1 cellular context compared by ENCODE assay signal in the genomic region with DNA sequence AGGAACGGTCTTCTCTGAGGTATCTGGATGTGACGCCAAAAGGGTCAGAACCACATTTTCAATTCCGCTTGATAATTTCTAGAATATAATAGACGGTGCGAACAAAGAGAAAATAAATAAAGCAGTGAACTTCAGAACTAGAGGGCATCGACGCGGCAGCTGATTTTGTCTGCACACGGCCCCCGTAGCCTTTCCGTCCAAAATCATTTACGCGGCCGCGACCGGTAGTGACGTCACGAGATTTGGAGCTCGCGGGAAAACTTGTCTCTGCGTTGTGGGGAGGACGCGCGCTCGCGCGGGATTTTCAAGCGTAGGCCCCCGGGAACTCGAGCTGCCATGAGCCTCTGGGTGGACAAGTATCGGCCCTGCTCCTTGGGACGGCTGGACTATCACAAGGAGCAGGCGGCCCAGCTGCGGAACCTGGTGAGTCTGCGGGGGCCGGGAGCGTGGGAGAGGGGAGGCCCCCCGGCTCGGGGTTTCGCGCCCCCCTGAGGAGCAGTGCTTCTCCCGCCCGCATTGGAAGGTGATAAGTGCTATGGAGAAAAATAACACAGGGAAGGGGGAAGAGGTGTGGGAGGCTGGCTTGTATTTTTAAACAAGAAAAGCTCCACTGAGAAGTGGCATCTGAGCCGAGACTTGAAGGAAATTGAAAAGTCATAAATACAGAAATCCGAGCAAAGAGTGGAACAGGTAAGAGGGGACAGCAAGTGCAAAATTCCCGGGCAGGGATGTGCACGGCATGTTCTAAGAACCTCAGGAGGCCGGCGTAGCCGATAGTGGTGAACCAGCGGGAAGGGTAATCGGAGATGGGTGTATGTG.
TF ChIP-seq lines count a peak whose summit lies in the region.

A gene with protein sequence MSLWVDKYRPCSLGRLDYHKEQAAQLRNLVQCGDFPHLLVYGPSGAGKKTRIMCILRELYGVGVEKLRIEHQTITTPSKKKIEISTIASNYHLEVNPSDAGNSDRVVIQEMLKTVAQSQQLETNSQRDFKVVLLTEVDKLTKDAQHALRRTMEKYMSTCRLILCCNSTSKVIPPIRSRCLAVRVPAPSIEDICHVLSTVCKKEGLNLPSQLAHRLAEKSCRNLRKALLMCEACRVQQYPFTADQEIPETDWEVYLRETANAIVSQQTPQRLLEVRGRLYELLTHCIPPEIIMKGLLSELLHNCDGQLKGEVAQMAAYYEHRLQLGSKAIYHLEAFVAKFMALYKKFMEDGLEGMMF (plus strand): TSS at position 307 of the 819 bp plus-strand sequence. CDS start 30 bp downstream, at position 337.

TF ChIP-seq in HEK293, 187 proteins besides CTCF, POLR2A, EP300 and RAD21 (continued from another document and continues in another):
- no peak for TF ChIP-seq ZNF26 (tag by site-specific recombination; IDR thresholded peaks at IDR 0.05)
- TF ChIP-seq ZNF112 (tag by site-specific recombination; IDR thresholded peaks at IDR 0.05): no peak
- TF ChIP-seq ZNF610 (tag by site-specific recombination; IDR thresholded peaks at IDR 0.05; ENCODE audit: borderline replicate concordance): no peak
- no peak for TF ChIP-seq ZNF571 (tag by site-specific recombination; IDR thresholded peaks at IDR 0.05)
- no peak for TF ChIP-seq KLF1 (tag by site-specific recombination; IDR thresholded peaks at IDR 0.05)
- TF ChIP-seq ZNF174 (tag by site-specific recombination; IDR thresholded peaks at IDR 0.05): no peak
- TF ChIP-seq ZFP37 (tag by site-specific recombination; IDR thresholded peaks at IDR 0.05): peak; percentile 95
- TF ChIP-seq ZNF423 (tag by site-specific recombination; IDR thresholded peaks at IDR 0.05): peak; percentile 70; the same call in 1 of the 2 replicates
- TF ChIP-seq ZBTB7A (tag by site-specific recombination; IDR thresholded peaks at IDR 0.05; ENCODE audit: low read depth): no peak
- TF ChIP-seq BCL11B (tag by site-specific recombination; IDR thresholded peaks at IDR 0.05; ENCODE audit: low read depth): no peak
- TF ChIP-seq SALL2 (tag by site-specific recombination; IDR thresholded peaks at IDR 0.05; ENCODE audit: borderline replicate concordance): no peak
- peak; percentile 69; the same call in 1 of the 2 replicates for TF ChIP-seq ZNF777 (tag by site-specific recombination; IDR thresholded peaks at IDR 0.05; ENCODE audit: borderline replicate concordance)
- no peak for TF ChIP-seq ZNF707 (tag by site-specific recombination; IDR thresholded peaks at IDR 0.05)
- TF ChIP-seq MYNN (tag by site-specific recombination; IDR thresholded peaks at IDR 0.05; ENCODE audit: borderline replicate concordance): no peak
- peak; percentile 35; the same call in 1 of the 2 replicates for TF ChIP-seq ZNF391 (tag by site-specific recombination; IDR thresholded peaks at IDR 0.05; ENCODE audit: borderline replicate concordance, low read depth)
- no peak for TF ChIP-seq ZBTB1 (tag by site-specific recombination; IDR thresholded peaks at IDR 0.05)
- TF ChIP-seq TRIM28 (IDR thresholded peaks at IDR 0.05; ENCODE audit: borderline replicate concordance, low read length): no peak
- peak; percentile 52; the same call in 1 of the 2 replicates for TF ChIP-seq ZNF558 (tag by site-specific recombination; IDR thresholded peaks at IDR 0.05)
- TF ChIP-seq ZNF311 (tag by site-specific recombination; IDR thresholded peaks at IDR 0.05; ENCODE audit: borderline replicate concordance): no peak
- TF ChIP-seq, protein P1, sequence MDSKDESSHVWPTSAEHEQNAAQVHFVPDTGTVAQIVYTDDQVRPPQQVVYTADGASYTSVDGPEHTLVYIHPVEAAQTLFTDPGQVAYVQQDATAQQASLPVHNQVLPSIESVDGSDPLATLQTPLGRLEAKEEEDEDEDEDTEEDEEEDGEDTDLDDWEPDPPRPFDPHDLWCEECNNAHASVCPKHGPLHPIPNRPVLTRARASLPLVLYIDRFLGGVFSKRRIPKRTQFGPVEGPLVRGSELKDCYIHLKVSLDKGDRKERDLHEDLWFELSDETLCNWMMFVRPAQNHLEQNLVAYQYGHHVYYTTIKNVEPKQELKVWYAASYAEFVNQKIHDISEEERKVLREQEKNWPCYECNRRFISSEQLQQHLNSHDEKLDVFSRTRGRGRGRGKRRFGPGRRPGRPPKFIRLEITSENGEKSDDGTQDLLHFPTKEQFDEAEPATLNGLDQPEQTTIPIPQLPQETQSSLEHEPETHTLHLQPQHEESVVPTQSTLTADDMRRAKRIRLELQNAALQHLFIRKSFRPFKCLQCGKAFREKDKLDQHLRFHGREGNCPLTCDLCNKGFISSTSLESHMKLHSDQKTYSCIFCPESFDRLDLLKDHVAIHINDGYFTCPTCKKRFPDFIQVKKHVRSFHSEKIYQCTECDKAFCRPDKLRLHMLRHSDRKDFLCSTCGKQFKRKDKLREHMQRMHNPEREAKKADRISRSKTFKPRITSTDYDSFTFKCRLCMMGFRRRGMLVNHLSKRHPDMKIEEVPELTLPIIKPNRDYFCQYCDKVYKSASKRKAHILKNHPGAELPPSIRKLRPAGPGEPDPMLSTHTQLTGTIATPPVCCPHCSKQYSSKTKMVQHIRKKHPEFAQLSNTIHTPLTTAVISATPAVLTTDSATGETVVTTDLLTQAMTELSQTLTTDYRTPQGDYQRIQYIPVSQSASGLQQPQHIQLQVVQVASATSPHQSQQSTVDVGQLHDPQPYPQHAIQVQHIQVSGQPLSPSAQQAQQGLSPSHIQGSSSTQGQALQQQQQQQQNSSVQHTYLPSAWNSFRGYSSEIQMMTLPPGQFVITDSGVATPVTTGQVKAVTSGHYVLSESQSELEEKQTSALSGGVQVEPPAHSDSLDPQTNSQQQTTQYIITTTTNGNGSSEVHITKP (tag by site-specific recombination; IDR thresholded peaks at IDR 0.05): peak; percentile 82
- 0 out of 2 replicates have a peak, but pooled peaks have one; percentile 30 for TF ChIP-seq ZSCAN18 (tag by site-specific recombination; IDR thresholded peaks at IDR 0.05)
- TF ChIP-seq ZNF660 (tag by site-specific recombination; IDR thresholded peaks at IDR 0.05): peak; percentile 75
- peak; percentile 96 for TF ChIP-seq ZFHX2 (tag by site-specific recombination; conservative IDR thresholded peaks at IDR 0.05)
- TF ChIP-seq ZNF670 (tag by site-specific recombination; IDR thresholded peaks at IDR 0.05; ENCODE audit: low read depth): no peak
- TF ChIP-seq ZBTB17 (tag by site-specific recombination; IDR thresholded peaks at IDR 0.05): peak; percentile 88
- TF ChIP-seq, protein P2, sequence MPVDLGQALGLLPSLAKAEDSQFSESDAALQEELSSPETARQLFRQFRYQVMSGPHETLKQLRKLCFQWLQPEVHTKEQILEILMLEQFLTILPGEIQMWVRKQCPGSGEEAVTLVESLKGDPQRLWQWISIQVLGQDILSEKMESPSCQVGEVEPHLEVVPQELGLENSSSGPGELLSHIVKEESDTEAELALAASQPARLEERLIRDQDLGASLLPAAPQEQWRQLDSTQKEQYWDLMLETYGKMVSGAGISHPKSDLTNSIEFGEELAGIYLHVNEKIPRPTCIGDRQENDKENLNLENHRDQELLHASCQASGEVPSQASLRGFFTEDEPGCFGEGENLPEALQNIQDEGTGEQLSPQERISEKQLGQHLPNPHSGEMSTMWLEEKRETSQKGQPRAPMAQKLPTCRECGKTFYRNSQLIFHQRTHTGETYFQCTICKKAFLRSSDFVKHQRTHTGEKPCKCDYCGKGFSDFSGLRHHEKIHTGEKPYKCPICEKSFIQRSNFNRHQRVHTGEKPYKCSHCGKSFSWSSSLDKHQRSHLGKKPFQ (tag by site-specific recombination; IDR thresholded peaks at IDR 0.05): no peak
- TF ChIP-seq, protein P3, sequence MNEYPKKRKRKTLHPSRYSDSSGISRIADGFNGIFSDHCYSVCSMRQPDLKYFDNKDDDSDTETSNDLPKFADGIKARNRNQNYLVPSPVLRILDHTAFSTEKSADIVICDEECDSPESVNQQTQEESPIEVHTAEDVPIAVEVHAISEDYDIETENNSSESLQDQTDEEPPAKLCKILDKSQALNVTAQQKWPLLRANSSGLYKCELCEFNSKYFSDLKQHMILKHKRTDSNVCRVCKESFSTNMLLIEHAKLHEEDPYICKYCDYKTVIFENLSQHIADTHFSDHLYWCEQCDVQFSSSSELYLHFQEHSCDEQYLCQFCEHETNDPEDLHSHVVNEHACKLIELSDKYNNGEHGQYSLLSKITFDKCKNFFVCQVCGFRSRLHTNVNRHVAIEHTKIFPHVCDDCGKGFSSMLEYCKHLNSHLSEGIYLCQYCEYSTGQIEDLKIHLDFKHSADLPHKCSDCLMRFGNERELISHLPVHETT (tag by site-specific recombination; IDR thresholded peaks at IDR 0.05): peak; percentile 81
- TF ChIP-seq SCRT2 (tag by site-specific recombination; IDR thresholded peaks at IDR 0.05): peak; percentile 47; the same call in 1 of the 2 replicates
- peak; percentile 62; the same call in 1 of the 2 replicates for TF ChIP-seq ZSCAN5A (tag by site-specific recombination; IDR thresholded peaks at IDR 0.05)
- TF ChIP-seq, protein P4, sequence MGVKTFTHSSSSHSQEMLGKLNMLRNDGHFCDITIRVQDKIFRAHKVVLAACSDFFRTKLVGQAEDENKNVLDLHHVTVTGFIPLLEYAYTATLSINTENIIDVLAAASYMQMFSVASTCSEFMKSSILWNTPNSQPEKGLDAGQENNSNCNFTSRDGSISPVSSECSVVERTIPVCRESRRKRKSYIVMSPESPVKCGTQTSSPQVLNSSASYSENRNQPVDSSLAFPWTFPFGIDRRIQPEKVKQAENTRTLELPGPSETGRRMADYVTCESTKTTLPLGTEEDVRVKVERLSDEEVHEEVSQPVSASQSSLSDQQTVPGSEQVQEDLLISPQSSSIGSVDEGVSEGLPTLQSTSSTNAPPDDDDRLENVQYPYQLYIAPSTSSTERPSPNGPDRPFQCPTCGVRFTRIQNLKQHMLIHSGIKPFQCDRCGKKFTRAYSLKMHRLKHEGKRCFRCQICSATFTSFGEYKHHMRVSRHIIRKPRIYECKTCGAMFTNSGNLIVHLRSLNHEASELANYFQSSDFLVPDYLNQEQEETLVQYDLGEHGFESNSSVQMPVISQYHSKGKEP (tag by site-specific recombination; IDR thresholded peaks at IDR 0.05): no peak
- no peak for TF ChIP-seq ZSCAN16 (tag by site-specific recombination; IDR thresholded peaks at IDR 0.05)
- no peak for TF ChIP-seq KLF7 (tag by site-specific recombination; IDR thresholded peaks at IDR 0.05; ENCODE audit: borderline replicate concordance)
- TF ChIP-seq ZNF530 (tag by site-specific recombination; IDR thresholded peaks at IDR 0.05; ENCODE audit: low read depth): no peak
- TF ChIP-seq YY1 (tag by site-specific recombination; IDR thresholded peaks at IDR 0.05): no peak
- peak; percentile 15; the same call in 1 of the 2 replicates for TF ChIP-seq KLF10 (tag by site-specific recombination; IDR thresholded peaks at IDR 0.05)
- no peak for TF ChIP-seq ZNF488 (tag by site-specific recombination; IDR thresholded peaks at IDR 0.05)
- TF ChIP-seq ZFP3 (tag by site-specific recombination; IDR thresholded peaks at IDR 0.05; ENCODE audit: low read depth): no peak
- TF ChIP-seq OVOL3 (tag by site-specific recombination; IDR thresholded peaks at IDR 0.05): no peak
- no peak for TF ChIP-seq MEIS1 (CRISPR knock-in tag; IDR thresholded peaks at IDR 0.05; ENCODE audit: borderline replicate concordance)
- 0 out of 2 replicates have a peak, but pooled peaks have one; percentile 72 for TF ChIP-seq IKZF3 (tag by site-specific recombination; IDR thresholded peaks at IDR 0.05)
- no peak for TF ChIP-seq ZBTB48 (tag by site-specific recombination; IDR thresholded peaks at IDR 0.05)
- no peak for TF ChIP-seq ZNF37A (tag by site-specific recombination; IDR thresholded peaks at IDR 0.05)
